ENCODE assay signal across 33 cellular contexts in the genomic region with DNA sequence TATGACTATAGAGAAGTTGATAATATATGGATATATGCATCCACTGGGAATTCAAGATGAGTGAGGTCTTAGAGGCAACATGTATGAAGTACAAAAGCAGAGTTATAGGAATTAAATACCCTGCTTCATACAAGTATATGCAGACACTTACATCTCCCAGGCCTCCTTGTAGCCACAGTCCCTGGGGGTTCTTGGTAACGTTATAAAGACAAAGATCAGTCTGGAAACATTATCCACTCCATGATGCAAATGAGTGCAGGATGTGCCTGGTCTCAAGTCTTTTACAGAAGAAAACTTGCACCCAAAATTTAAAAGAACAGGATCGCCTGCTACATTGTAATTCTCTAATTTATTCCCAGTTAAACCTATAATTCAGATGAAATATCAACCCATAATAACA.
"Had no signal": no experiment of that assay in that cellular context is flagged by ENCODE, and none has a peak within 500 bp of the region (broad histone marks: within the 10 kb centered on the region; RNA-seq: fewer than 3 reads in every experiment).

No MANE protein-coding gene starts in this region.

- H3K36me3 ChIP-seq: Peyer's patch had no signal

- H3K4me3 Mint-ChIP-seq: activated B cell treated with CpG ODN at 0.5 μM for 24 hours; activated CD4-positive, alpha-beta memory T cell treated with anti-CD3 and anti-CD28 coated beads for 36 hours; activated naive CD4-positive, alpha-beta T cell treated with anti-CD3 and anti-CD28 coated beads, Interleukin-2, amount 10 ng/mL, durations not matched to agents 7 days and 5 days; activated naive CD8-positive, alpha-beta T cell; activated naive CD8-positive, alpha-beta T cell treated with anti-CD3 and anti-CD28 coated beads, Interleukin-2, amount 50 U/mL, for 24 hours; brain; T-helper 1 cell treated with Interleukin-12 subunit alpha and Interleukin-12 subunit beta and Interleukin-4 antibody, amounts not matched to agents 30 μg/mL and 1 μg/mL, for 36 hours; T-helper 2 cell treated with Interferon-gamma antibody and Interleukin-4, amounts not matched to agents 5 μg/mL and 100 μg/mL, for 36 hours had no signal

- H3K27ac Mint-ChIP-seq: activated B cell treated with CpG ODN at 0.5 μM for 24 hours; activated CD4-positive, alpha-beta memory T cell treated with anti-CD3 and anti-CD28 coated beads for 36 hours; activated naive CD4-positive, alpha-beta T cell treated with anti-CD3 and anti-CD28 coated beads, Interleukin-2, amount 10 ng/mL, durations not matched to agents 7 days and 5 days; activated naive CD8-positive, alpha-beta T cell; activated naive CD8-positive, alpha-beta T cell treated with anti-CD3 and anti-CD28 coated beads, Interleukin-2, amount 50 U/mL, for 24 hours; brain; T-helper 1 cell treated with Interleukin-12 subunit alpha and Interleukin-12 subunit beta and Interleukin-4 antibody, amounts not matched to agents 30 μg/mL and 1 μg/mL, for 36 hours; T-helper 2 cell treated with Interferon-gamma antibody and Interleukin-4, amounts not matched to agents 5 μg/mL and 100 μg/mL, for 36 hours had no signal

- H3K27me3 Mint-ChIP-seq: activated B cell treated with CpG ODN at 0.5 μM for 24 hours; activated naive CD4-positive, alpha-beta T cell treated with anti-CD3 and anti-CD28 coated beads, Interleukin-2, amount 10 ng/mL, durations not matched to agents 7 days and 5 days; activated naive CD8-positive, alpha-beta T cell treated with anti-CD3 and anti-CD28 coated beads, Interleukin-2, amount 50 U/mL, for 24 hours had no signal

- H3K36me3 Mint-ChIP-seq: activated CD4-positive, alpha-beta memory T cell treated with anti-CD3 and anti-CD28 coated beads for 36 hours; activated naive CD4-positive, alpha-beta T cell treated with anti-CD3 and anti-CD28 coated beads, Interleukin-2, amount 10 ng/mL, durations not matched to agents 7 days and 5 days; activated naive CD8-positive, alpha-beta T cell; brain had no signal

- H3K4me3 ChIP-seq: Peyer's patch had no signal

- H3K27ac ChIP-seq: Peyer's patch, VCaP had no signal

- ATAC-seq: activated naive CD8-positive, alpha-beta T cell treated with anti-CD3 and anti-CD28 coated beads, Interleukin-2, amount 50 U/mL, for 24 hours; PC-3 had no signal

- H3K27me3 ChIP-seq: Peyer's patch had no signal

- H3K4me1 ChIP-seq: Peyer's patch had no signal

- DNase-seq: activated B cell treated with CpG ODN at 0.5 μM for 24 hours; activated CD4-positive, alpha-beta memory T cell treated with anti-CD3 and anti-CD28 coated beads for 36 hours; activated CD4-positive, alpha-beta T cell treated with anti-CD3 and anti-CD28 coated beads for 4 hours; activated CD4-positive, alpha-beta T cell treated with anti-CD3 and anti-CD28 coated beads, Interleukin-2, amount 50 U/mL, for 1 hour; activated CD4-positive, CD25-positive, alpha-beta regulatory T cell treated with anti-CD3 and anti-CD28 coated beads, Interleukin-2, amount 50 U/mL, for 72 hours; activated CD8-positive, alpha-beta memory T cell treated with anti-CD3 and anti-CD28 coated beads, Interleukin-2, amount 50 U/mL, for 4 hours; activated effector memory CD4-positive, alpha-beta T cell treated with Interleukin-2 at 50 U/mL for 16 hours; activated naive CD4-positive, alpha-beta T cell treated with anti-CD3 and anti-CD28 coated beads, Interleukin-2, amount 10 ng/mL, durations not matched to agents 7 days and 5 days; activated naive CD8-positive, alpha-beta T cell treated with anti-CD3 and anti-CD28 coated beads, Interleukin-2, amount 50 U/mL, for 24 hours; activated T-cell treated with anti-CD3 and anti-CD28 coated beads for 4 hours; activated T-cell treated with anti-CD3 and anti-CD28 coated beads, Interleukin-2, amount 50 U/mL, for 48 hours; anterior cingulate cortex; caudate nucleus; cerebellar nuclear complex; cortex of kidney; MM.1S; MV-4-11; NCI-H1092; NCI-H187 treated with DMSO at 0.1 percent for 48 hours; NCI-H2081; NCI-H345; NCI-H524 treated with DMSO at 0.1 percent for 48 hours; NCI-H748 treated with DMSO at 0.1 percent for 48 hours; NK-92 treated with Interleukin-12 subunit alpha and Interleukin-12 subunit beta, amount 100 ng/mL, for 24 hours; PC-3; Peyer's patch; RPMI8226; SHP77 treated with DMSO at 0.1 percent for 48 hours had no signal

- H3K9me3 Mint-ChIP-seq: activated B cell treated with CpG ODN at 0.5 μM for 24 hours; activated CD4-positive, alpha-beta memory T cell treated with anti-CD3 and anti-CD28 coated beads for 36 hours; activated naive CD4-positive, alpha-beta T cell treated with anti-CD3 and anti-CD28 coated beads, Interleukin-2, amount 10 ng/mL, durations not matched to agents 7 days and 5 days; activated naive CD8-positive, alpha-beta T cell treated with anti-CD3 and anti-CD28 coated beads, Interleukin-2, amount 50 U/mL, for 24 hours; brain; T-helper 1 cell treated with Interleukin-12 subunit alpha and Interleukin-12 subunit beta and Interleukin-4 antibody, amounts not matched to agents 30 μg/mL and 1 μg/mL, for 36 hours; T-helper 2 cell treated with Interferon-gamma antibody and Interleukin-4, amounts not matched to agents 5 μg/mL and 100 μg/mL, for 36 hours had no signal

- H3K4me1 Mint-ChIP-seq: activated B cell treated with CpG ODN at 0.5 μM for 24 hours; activated naive CD4-positive, alpha-beta T cell treated with anti-CD3 and anti-CD28 coated beads, Interleukin-2, amount 10 ng/mL, durations not matched to agents 7 days and 5 days; activated naive CD8-positive, alpha-beta T cell treated with anti-CD3 and anti-CD28 coated beads, Interleukin-2, amount 50 U/mL, for 24 hours had no signal
